In genomic region chr10:90591629-90592028, GRCh38 we compare ENCODE assay signal across 1 cellular context.
A peak's percentile ranks its signal among the peaks of the same experiment; 100 is the strongest.
TF ChIP-seq lines count a peak whose summit lies in the region.

No MANE protein-coding gene starts in this region.

TF ChIP-seq in HCT116, 20 proteins besides CTCF, POLR2A, EP300 and RAD21 (continued from another document):
- TF ChIP-seq, protein P1, sequence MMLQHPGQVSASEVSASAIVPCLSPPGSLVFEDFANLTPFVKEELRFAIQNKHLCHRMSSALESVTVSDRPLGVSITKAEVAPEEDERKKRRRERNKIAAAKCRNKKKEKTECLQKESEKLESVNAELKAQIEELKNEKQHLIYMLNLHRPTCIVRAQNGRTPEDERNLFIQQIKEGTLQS (IDR thresholded peaks at IDR 0.05) = no peak
- TF ChIP-seq TCF7L2 (IDR thresholded peaks at IDR 0.05; ENCODE audit: borderline replicate concordance, extremely low read depth, insufficient read depth, insufficient read length) = peak; percentile 92
- no peak for TF ChIP-seq EZH2 (IDR thresholded peaks at IDR 0.05)
